9 cellular contexts compared by ENCODE assay signal in the genomic region with DNA sequence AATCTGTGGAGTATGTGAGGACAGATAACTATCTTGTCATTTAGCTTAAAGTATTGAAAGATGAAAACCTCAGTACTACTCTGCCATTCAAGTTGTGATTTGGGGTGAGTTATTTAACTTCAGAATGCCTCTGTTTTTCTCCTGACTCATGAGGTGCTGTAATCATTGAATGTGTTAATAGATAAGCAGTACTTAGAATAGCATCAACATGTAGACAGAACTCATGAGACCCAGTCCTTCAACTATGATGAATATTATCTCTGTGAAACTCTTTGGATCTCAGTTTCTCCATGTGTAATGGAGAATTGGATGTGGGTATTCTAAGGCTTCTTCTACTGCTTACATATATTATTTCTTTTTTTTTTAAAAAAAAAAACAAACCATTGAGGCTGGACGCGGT.
"Had no signal": no experiment of that assay in that cellular context is flagged by ENCODE, and none has a peak within 500 bp of the region (broad histone marks: within the 10 kb centered on the region; RNA-seq: fewer than 3 reads in every experiment).

No MANE protein-coding gene starts in this region.

- FAIRE-seq: HepG2 had no signal

- H3K27me3 Mint-ChIP-seq: IgD-negative memory B cell had no signal

- ATAC-seq: HCT116, HepG2 had no signal

- H3K27ac Mint-ChIP-seq: HFFc6 had no signal

- H3K4me3 ChIP-seq: GM23248, HAP-1 had no signal

- DNase-seq: GM23248, GOT3, H7, HFFc6 had no signal

- H3K4me1 Mint-ChIP-seq: IgD-negative memory B cell had no signal

- H3K36me3 ChIP-seq: HAP-1 had no signal

- H3K4me3 Mint-ChIP-seq: HFFc6, IgD-negative memory B cell had no signal

- H2AFZ ChIP-seq: GM23248 had no signal

- H3K9me3 ChIP-seq: HAP-1 had no signal

- H3K27ac ChIP-seq: GM23248, HL-60 had no signal

- H3K9ac ChIP-seq: GM23248 had no signal

- H3K4me1 ChIP-seq: HAP-1 had no signal
